Comparison of ENCODE assay signal across 8 cellular contexts in the genomic region with DNA sequence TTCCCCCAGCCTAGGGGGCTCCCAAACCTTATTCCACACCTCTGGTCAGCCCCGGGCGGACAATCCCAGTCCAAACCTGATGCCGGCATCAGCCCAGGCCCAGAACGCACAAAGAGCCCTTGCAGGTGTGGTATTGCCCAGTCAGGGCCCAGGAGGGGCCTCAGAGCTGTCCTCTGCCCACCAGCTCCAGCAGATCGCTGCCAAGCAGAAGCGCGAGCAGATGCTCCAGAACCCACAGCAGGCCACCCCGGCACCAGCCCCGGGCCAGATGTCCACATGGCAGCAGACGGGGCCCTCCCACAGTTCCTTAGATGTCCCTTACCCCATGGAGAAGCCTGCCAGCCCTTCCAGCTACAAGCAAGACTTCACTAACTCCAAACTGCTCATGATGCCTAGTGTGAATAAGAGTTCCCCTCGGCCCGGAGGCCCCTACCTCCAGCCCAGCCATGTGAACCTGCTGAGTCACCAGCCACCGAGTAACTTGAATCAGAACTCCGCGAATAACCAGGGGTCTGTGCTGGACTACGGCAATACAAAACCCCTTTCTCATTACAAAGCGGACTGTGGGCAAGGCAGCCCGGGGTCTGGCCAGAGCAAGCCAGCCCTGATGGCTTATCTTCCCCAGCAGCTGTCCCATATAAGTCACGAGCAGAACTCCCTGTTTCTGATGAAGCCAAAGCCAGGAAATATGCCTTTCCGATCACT. TPM values are rescaled to one million over a fixed set of nuclear protein-coding genes. Genes with fewer than 3 reads are reported as not detected.
DNase-seq lines count a peak whose midpoint lies in the region; ATAC-seq, FAIRE-seq and TF ChIP-seq lines count a peak whose summit lies in the region.

No MANE protein-coding gene starts in this region.

- H4K20me1 ChIP-seq in HepG2 (ENCODE audit: insufficient read depth, low read length) = peaks cover 23% of the 10 kb centered on the region

- H3K27ac ChIP-seq in heart left ventricle (peak overlapping the region in 11 of 12 donors; percentile 15 to 77 (median 53)), brain microvascular endothelial cell (peak overlapping the region; percentile 78), HepG2 (ENCODE audit: extremely low read length, insufficient read depth, low read length) (no peak overlapping the region), vagina (peak overlapping the region; percentile 51), prostate gland (no peak overlapping the region)

- H3K9me3 ChIP-seq in heart left ventricle (no peaks in the 10 kb centered on the region), HepG2 (ENCODE audit: low read length) (no peaks in the 10 kb centered on the region), vagina (no peaks in the 10 kb centered on the region), prostate gland (no peaks in the 10 kb centered on the region)

- H3K4me3 ChIP-seq in heart left ventricle = peak overlapping the region in 1 of 12 donors; percentile 6
- peak overlapping the region; percentile 30 for H3K4me3 ChIP-seq in brain microvascular endothelial cell (ENCODE audit: low read depth, low read length)
- H3K4me3 ChIP-seq in HepG2 (replicated peaks in 1 of 3; ENCODE audit: insufficient read depth in 1 of 3, low read depth in 2 of 3, low read length in 3 of 3) = no peak overlapping the region
- H3K4me3 ChIP-seq in vagina = no peak overlapping the region
- no peak overlapping the region for H3K4me3 ChIP-seq in prostate gland

- no peak overlapping the region for H2AFZ ChIP-seq in HepG2 (ENCODE audit: low read length)

- POLR2A ChIA-PET in HepG2 (lab: Yijun Ruan, JAX) = interaction anchor here (1.2 kb wide), 1 partner anchor 34 kb away, joined by 4 read pairs; the partner anchor contains the start of gene MAML1

- intact Hi-C loops in heart left ventricle (cut with DNase I) (loop anchor here in 1 of 10 donors (10.0 kb wide), 2 partner anchors 89 to 139 kb away; partner anchors contain the start of genes MRNIP and TBC1D9B), Right ventricle myocardium superior (cut with DNase I) (no loop called here), HepG2 (cut with micrococcal nuclease; ENCODE audit: unreplicated experiment) (loop anchor here (10.0 kb wide), 1 partner anchor 139 kb away; the partner anchor contains the start of gene TBC1D9B), vagina (cut with DNase I) (no loop called here), prostate gland (cut with DNase I) (no loop called here)

- H3K4me2 ChIP-seq in HepG2 (ENCODE audit: low read depth, low read length) = no peak overlapping the region

- no peak for TF ChIP-seq EP300 in HepG2 (IDR thresholded peaks at IDR 0.05; ENCODE audit: low read depth in 2 of 2, low read length in 2 of 2)
- TF ChIP-seq EP300 in HepG2 (CRISPR knock-in tag; IDR thresholded peaks at IDR 0.05; ENCODE audit: borderline replicate concordance) = no peak

- CTCF ChIA-PET in HepG2 (lab: Yijun Ruan, JAX; ENCODE audit: low intra/inter-chr PET ratio, low total read pairs) = no interaction called here

- TF ChIP-seq POLR2A in heart left ventricle (IDR thresholded peaks at IDR 0.05) (no peak), HepG2 (IDR thresholded peaks at IDR 0.05; ENCODE audit: insufficient read depth in 1 of 2, low read depth in 2 of 2, low read length in 2 of 2) (no peak), vagina (IDR thresholded peaks at IDR 0.05) (no peak), prostate gland (IDR thresholded peaks at IDR 0.05) (no peak)

- H3K27me3 ChIP-seq in heart left ventricle = no peaks in the 10 kb centered on the region
- H3K27me3 ChIP-seq in brain microvascular endothelial cell (replicated peaks) = no peaks in the 10 kb centered on the region
- H3K27me3 ChIP-seq in HepG2 (ENCODE audit: control insufficient read depth in 1 of 2, insufficient read depth in 2 of 2, low read length in 2 of 2) = no peaks in the 10 kb centered on the region
- no peaks in the 10 kb centered on the region for H3K27me3 ChIP-seq in vagina
- no peaks in the 10 kb centered on the region for H3K27me3 ChIP-seq in prostate gland (replicated peaks; ENCODE audit: insufficient read depth)

- TF ChIP-seq RAD21 in HepG2 (CRISPR knock-in tag; IDR thresholded peaks at IDR 0.05) = no peak

- TF ChIP-seq CTCF in heart left ventricle (IDR thresholded peaks at IDR 0.05) (no peak), brain microvascular endothelial cell (IDR thresholded peaks at IDR 0.05; ENCODE audit: low read depth, low read length, missing control alignments) (no peak), HepG2 (CRISPR knock-in tag; IDR thresholded peaks at IDR 0.05) (no peak), vagina (IDR thresholded peaks at IDR 0.05) (no peak), prostate gland (IDR thresholded peaks at IDR 0.05) (no peak)

- ATAC-seq in heart left ventricle (no peak), Right ventricle myocardium superior (ENCODE audit: poor library complexity) (no peak), HepG2 (no peak)

- peaks cover 0 to 86% (median 53%) of the 10 kb centered on the region in 12 donors for H3K4me1 ChIP-seq in heart left ventricle
- peaks cover 27% of the 10 kb centered on the region for H3K4me1 ChIP-seq in HepG2 (ENCODE audit: insufficient read depth, low read length)
- H3K4me1 ChIP-seq in vagina = peaks cover 54% of the 10 kb centered on the region
- peaks cover 6% of the 10 kb centered on the region for H3K4me1 ChIP-seq in prostate gland (replicated peaks)

- peaks cover 35% of the 10 kb centered on the region for H3K79me2 ChIP-seq in HepG2 (ENCODE audit: insufficient read depth, low read length)

- 85 to 87% (median 86%) methylated on average over 15 to 20 of the region's 20 CpGs for WGBS in heart left ventricle, 4 donors
- 98% methylated on average over 10 of the region's 20 CpGs for WGBS in HepG2 (ENCODE audit: low lambda C conversion rate)
- WGBS in prostate gland = 78% methylated on average over 18 of the region's 20 CpGs

- H3K36me3 ChIP-seq in heart left ventricle (peaks cover 0 to 61% (median 51%) of the 10 kb centered on the region in 9 donors), brain microvascular endothelial cell (replicated peaks) (peaks cover 31% of the 10 kb centered on the region), HepG2 (replicated peaks in 1 of 2; ENCODE audit: control insufficient read depth in 1 of 2, insufficient read depth in 2 of 2, low read length in 2 of 2) (peaks cover 23 to 62% of the 10 kb centered on the region in 2 experiments), vagina (peaks cover 0 to 46% of the 10 kb centered on the region in 2 donors), prostate gland (peaks cover 7 to 16% of the 10 kb centered on the region in 2 donors)

- in situ Hi-C loops in brain microvascular endothelial cell (cut with HindIII; ENCODE audit: low pct_ligation_motif_present, low sequenced_read_pairs) = no loop called here
- in situ Hi-C loops in HepG2 (cut with HindIII; ENCODE audit: extremely low pct_ligation_motif_present, low pct_unique_long_range_greater_than_20kb) = loop anchor here (25.0 kb wide), 1 partner anchor 321 kb away; no protein-coding TSS in a partner anchor

- BruUV-seq in HepG2 (replicated peaks; lab: Mats Ljungman, UMichigan) = no TSS peak

- no peak overlapping the region for H3K9ac ChIP-seq in HepG2 (ENCODE audit: insufficient read depth, low read depth, low read length)

- no peak for FAIRE-seq in HepG2 (lab: Jason Lieb, UNC)

- DNase-seq in heart left ventricle = no peak
- no peak for DNase-seq in Right ventricle myocardium superior
- peak; percentile 69 for DNase-seq in brain microvascular endothelial cell
- DNase-seq in HepG2 (ENCODE audit: low spot score) = no peak
- no peak for DNase-seq in vagina (ENCODE audit: extremely low spot score in 2 of 2)
- DNase-seq in activated CD4-positive, alpha-beta T cell treated with anti-CD3 and anti-CD28 coated beads, Interleukin-2, amount 50 U/mL, for 1 hour = no peak
- no peak for DNase-seq in activated CD4-positive, CD25-positive, alpha-beta regulatory T cell (lab: John Stamatoyannopoulos, UW)
- no peak for DNase-seq in prostate gland (ENCODE audit: low spot score)

RNA-seq across cellular contexts. Expression of gene LTC4S, which starts 27.6 kb away (rescaled TPM):
- total RNA-seq in heart left ventricle = 10 to 100 TPM in 4 of 9 donors, 1 to 10 TPM in 5; 4.5 to 16.7 (median 9.5) TPM
- polyA plus RNA-seq in heart left ventricle = 10 to 100 TPM in 1 of 2 donors, 1 to 10 TPM in 1; 3.3 to 13.8 TPM
- total RNA-seq in Right ventricle myocardium superior = 7.6 TPM
- 0.35 TPM in 1 of 2 replicates, not detected in the other for total RNA-seq in HepG2 (2016; rRNA removed; fragmentation: Illumina TruSeq; extraction: Trizol)
- not detected in 2 replicates for total RNA-seq in HepG2 (2016; cell fraction: cytosol; rRNA removed; fragmentation: Illumina TruSeq; extraction: Trizol; ENCODE audit: low read depth)
- 0.30 TPM in 1 of 2 replicates, not detected in the other for total RNA-seq in HepG2 (2016; cell fraction: insoluble cytoplasmic fraction; rRNA removed; fragmentation: Illumina TruSeq; extraction: Trizol)
- total RNA-seq in HepG2 (2016; cell fraction: membrane; rRNA removed; fragmentation: Illumina TruSeq; extraction: Trizol) = not detected in 2 replicates
- 0.56 TPM in 1 of 2 replicates, not detected in the other for total RNA-seq in HepG2 (2016; cell fraction: nucleus; rRNA removed; fragmentation: Illumina TruSeq; extraction: Trizol)
- polyA plus RNA-seq in HepG2 (2011; rRNA removed) = not detected in 2 replicates
- polyA plus RNA-seq in HepG2 (2011; cell fraction: cytosol; rRNA removed) = not detected in 2 replicates
- 0.78 and 0.82 TPM in 2 replicates for polyA plus RNA-seq in HepG2 (2011; cell fraction: nucleus; rRNA removed)
- not detected in 2 replicates for polyA plus RNA-seq in HepG2 (2012)
- not detected in 2 replicates for polyA plus RNA-seq in HepG2 (2016; cell fraction: cytosol; fragmentation: Illumina TruSeq; extraction: Trizol; ENCODE audit: low read depth)
- not detected in 2 replicates for polyA plus RNA-seq in HepG2 (2016; cell fraction: insoluble cytoplasmic fraction; fragmentation: Illumina TruSeq; extraction: Trizol; ENCODE audit: low read depth)
- not detected in 2 replicates for polyA plus RNA-seq in HepG2 (2016; cell fraction: membrane; fragmentation: Illumina TruSeq; extraction: Trizol; ENCODE audit: low read depth)
- polyA plus RNA-seq in HepG2 (2016; cell fraction: nucleus; fragmentation: Illumina TruSeq; extraction: Trizol; ENCODE audit: insufficient read depth, low read depth) = 0.91 and 1.1 TPM in 2 replicates
- 0.44 and 0.47 TPM in 2 replicates for polyA minus RNA-seq in HepG2 (2011; rRNA and poly(A)+ RNA removed; ENCODE audit: low replicate concordance)
- not detected in 2 replicates for polyA minus RNA-seq in HepG2 (2011; cell fraction: cytosol; rRNA and poly(A)+ RNA removed)
- not detected in 2 replicates for polyA minus RNA-seq in HepG2 (2011; cell fraction: nucleus; rRNA and poly(A)+ RNA removed)
- 10.6 TPM for total RNA-seq in vagina
- total RNA-seq in prostate gland = 1 to 10 TPM; 7.8 to 8.2 TPM

RNA-seq across cellular contexts. Expression of gene MAML1, which starts 33.6 kb away (rescaled TPM):
- total RNA-seq in heart left ventricle = 10 to 100 TPM in 8 of 9 donors, 1 to 10 TPM in 1; 9.5 to 18.0 (median 11.9) TPM
- polyA plus RNA-seq in heart left ventricle = 1 to 10 TPM; 6.9 to 9.0 TPM
- total RNA-seq in Right ventricle myocardium superior = 10.4 TPM
- 10.0 and 12.1 TPM in 2 replicates for total RNA-seq in HepG2 (2016; rRNA removed; fragmentation: Illumina TruSeq; extraction: Trizol)
- total RNA-seq in HepG2 (2016; cell fraction: cytosol; rRNA removed; fragmentation: Illumina TruSeq; extraction: Trizol; ENCODE audit: low read depth) = 2.6 and 4.2 TPM in 2 replicates
- 9.9 and 10.9 TPM in 2 replicates for total RNA-seq in HepG2 (2016; cell fraction: insoluble cytoplasmic fraction; rRNA removed; fragmentation: Illumina TruSeq; extraction: Trizol)
- 7.3 and 7.7 TPM in 2 replicates for total RNA-seq in HepG2 (2016; cell fraction: membrane; rRNA removed; fragmentation: Illumina TruSeq; extraction: Trizol)
- total RNA-seq in HepG2 (2016; cell fraction: nucleus; rRNA removed; fragmentation: Illumina TruSeq; extraction: Trizol) = 11.4 and 13.3 TPM in 2 replicates
- 9.5 and 10.8 TPM in 2 replicates for polyA plus RNA-seq in HepG2 (2011; rRNA removed)
- polyA plus RNA-seq in HepG2 (2011; cell fraction: cytosol; rRNA removed) = 4.7 and 5.1 TPM in 2 replicates
- polyA plus RNA-seq in HepG2 (2011; cell fraction: nucleus; rRNA removed) = 13.9 and 19.7 TPM in 2 replicates
- polyA plus RNA-seq in HepG2 (2012) = 14.7 and 16.0 TPM in 2 replicates
- 0.51 and 0.53 TPM in 2 replicates for polyA plus RNA-seq in HepG2 (2016; cell fraction: cytosol; fragmentation: Illumina TruSeq; extraction: Trizol; ENCODE audit: low read depth)
- polyA plus RNA-seq in HepG2 (2016; cell fraction: insoluble cytoplasmic fraction; fragmentation: Illumina TruSeq; extraction: Trizol; ENCODE audit: low read depth) = 13.3 and 16.9 TPM in 2 replicates
- 3.4 and 3.7 TPM in 2 replicates for polyA plus RNA-seq in HepG2 (2016; cell fraction: membrane; fragmentation: Illumina TruSeq; extraction: Trizol; ENCODE audit: low read depth)
- 17.9 and 20.0 TPM in 2 replicates for polyA plus RNA-seq in HepG2 (2016; cell fraction: nucleus; fragmentation: Illumina TruSeq; extraction: Trizol; ENCODE audit: insufficient read depth, low read depth)
- 10.5 TPM in 2 replicates for polyA minus RNA-seq in HepG2 (2011; rRNA and poly(A)+ RNA removed; ENCODE audit: low replicate concordance)
- 7.9 and 8.1 TPM in 2 replicates for polyA minus RNA-seq in HepG2 (2011; cell fraction: cytosol; rRNA and poly(A)+ RNA removed)
- 12.1 and 12.2 TPM in 2 replicates for polyA minus RNA-seq in HepG2 (2011; cell fraction: nucleus; rRNA and poly(A)+ RNA removed)
- 25.3 TPM for total RNA-seq in vagina
- total RNA-seq in prostate gland = 10 to 100 TPM; 33.9 to 54.7 TPM

RNA-seq across cellular contexts. Expression of gene MGAT4B, which starts 40.5 kb away (rescaled TPM):
- total RNA-seq in heart left ventricle (100 to 1,000 TPM in 6 of 9 donors, 10 to 100 TPM in 3; 84.2 to 209 (median 112) TPM), Right ventricle myocardium superior (93.3 TPM), HepG2 (2016; rRNA removed; fragmentation: Illumina TruSeq; extraction: Trizol) (69.2 and 93.5 TPM in 2 replicates), vagina (95.5 TPM), prostate gland (100 to 1,000 TPM in 1 of 2 donors, 10 to 100 TPM in 1; 82.7 to 142 TPM)
- polyA plus RNA-seq in heart left ventricle (10 to 100 TPM; 49.6 to 89.7 TPM), HepG2 (2011; rRNA removed) (130 and 170 TPM in 2 replicates)
- total RNA-seq in HepG2 (2016; cell fraction: cytosol; rRNA removed; fragmentation: Illumina TruSeq; extraction: Trizol; ENCODE audit: low read depth) = 62.1 and 64.9 TPM in 2 replicates
- 62.4 and 88.8 TPM in 2 replicates for total RNA-seq in HepG2 (2016; cell fraction: insoluble cytoplasmic fraction; rRNA removed; fragmentation: Illumina TruSeq; extraction: Trizol)
- 158 and 164 TPM in 2 replicates for total RNA-seq in HepG2 (2016; cell fraction: membrane; rRNA removed; fragmentation: Illumina TruSeq; extraction: Trizol)
- total RNA-seq in HepG2 (2016; cell fraction: nucleus; rRNA removed; fragmentation: Illumina TruSeq; extraction: Trizol) = 79.6 and 99.8 TPM in 2 replicates
- 134 and 140 TPM in 2 replicates for polyA plus RNA-seq in HepG2 (2011; cell fraction: cytosol; rRNA removed)
- polyA plus RNA-seq in HepG2 (2011; cell fraction: nucleus; rRNA removed) = 514 and 596 TPM in 2 replicates
- 117 and 181 TPM in 2 replicates for polyA plus RNA-seq in HepG2 (2012)
- polyA plus RNA-seq in HepG2 (2016; cell fraction: cytosol; fragmentation: Illumina TruSeq; extraction: Trizol; ENCODE audit: low read depth) = 82.9 and 88.8 TPM in 2 replicates
- polyA plus RNA-seq in HepG2 (2016; cell fraction: insoluble cytoplasmic fraction; fragmentation: Illumina TruSeq; extraction: Trizol; ENCODE audit: low read depth) = 78.6 and 97.2 TPM in 2 replicates
- polyA plus RNA-seq in HepG2 (2016; cell fraction: membrane; fragmentation: Illumina TruSeq; extraction: Trizol; ENCODE audit: low read depth) = 156 and 172 TPM in 2 replicates
- 171 and 174 TPM in 2 replicates for polyA plus RNA-seq in HepG2 (2016; cell fraction: nucleus; fragmentation: Illumina TruSeq; extraction: Trizol; ENCODE audit: insufficient read depth, low read depth)
- polyA minus RNA-seq in HepG2 (2011; rRNA and poly(A)+ RNA removed; ENCODE audit: low replicate concordance) = 166 and 188 TPM in 2 replicates
- polyA minus RNA-seq in HepG2 (2011; cell fraction: cytosol; rRNA and poly(A)+ RNA removed) = 100 and 102 TPM in 2 replicates
- polyA minus RNA-seq in HepG2 (2011; cell fraction: nucleus; rRNA and poly(A)+ RNA removed) = 118 and 140 TPM in 2 replicates

RNA-seq across cellular contexts. Expression of gene SQSTM1, which starts 54.5 kb away (rescaled TPM):
- total RNA-seq in heart left ventricle = 100 to 1,000 TPM; 266 to 747 (median 402) TPM
- polyA plus RNA-seq in heart left ventricle = 100 to 1,000 TPM; 177 to 266 TPM
- total RNA-seq in Right ventricle myocardium superior = 437 TPM
- total RNA-seq in HepG2 (2016; rRNA removed; fragmentation: Illumina TruSeq; extraction: Trizol) = 160 and 161 TPM in 2 replicates
- 45.2 and 49.8 TPM in 2 replicates for total RNA-seq in HepG2 (2016; cell fraction: cytosol; rRNA removed; fragmentation: Illumina TruSeq; extraction: Trizol; ENCODE audit: low read depth)
- 158 and 162 TPM in 2 replicates for total RNA-seq in HepG2 (2016; cell fraction: insoluble cytoplasmic fraction; rRNA removed; fragmentation: Illumina TruSeq; extraction: Trizol)
- 63.1 and 66.1 TPM in 2 replicates for total RNA-seq in HepG2 (2016; cell fraction: membrane; rRNA removed; fragmentation: Illumina TruSeq; extraction: Trizol)
- 98.3 and 116 TPM in 2 replicates for total RNA-seq in HepG2 (2016; cell fraction: nucleus; rRNA removed; fragmentation: Illumina TruSeq; extraction: Trizol)
- polyA plus RNA-seq in HepG2 (2011; rRNA removed) = 90.9 and 126 TPM in 2 replicates
- polyA plus RNA-seq in HepG2 (2011; cell fraction: cytosol; rRNA removed) = 81.2 and 85.2 TPM in 2 replicates
- 240 and 268 TPM in 2 replicates for polyA plus RNA-seq in HepG2 (2011; cell fraction: nucleus; rRNA removed)
- polyA plus RNA-seq in HepG2 (2012) = 80.8 and 157 TPM in 2 replicates
- 43.0 and 45.0 TPM in 2 replicates for polyA plus RNA-seq in HepG2 (2016; cell fraction: cytosol; fragmentation: Illumina TruSeq; extraction: Trizol; ENCODE audit: low read depth)
- 179 and 191 TPM in 2 replicates for polyA plus RNA-seq in HepG2 (2016; cell fraction: insoluble cytoplasmic fraction; fragmentation: Illumina TruSeq; extraction: Trizol; ENCODE audit: low read depth)
- 48.5 and 49.4 TPM in 2 replicates for polyA plus RNA-seq in HepG2 (2016; cell fraction: membrane; fragmentation: Illumina TruSeq; extraction: Trizol; ENCODE audit: low read depth)
- 190 and 194 TPM in 2 replicates for polyA plus RNA-seq in HepG2 (2016; cell fraction: nucleus; fragmentation: Illumina TruSeq; extraction: Trizol; ENCODE audit: insufficient read depth, low read depth)
- polyA minus RNA-seq in HepG2 (2011; rRNA and poly(A)+ RNA removed; ENCODE audit: low replicate concordance) = 245 and 268 TPM in 2 replicates
- 106 and 114 TPM in 2 replicates for polyA minus RNA-seq in HepG2 (2011; cell fraction: cytosol; rRNA and poly(A)+ RNA removed)
- 238 and 284 TPM in 2 replicates for polyA minus RNA-seq in HepG2 (2011; cell fraction: nucleus; rRNA and poly(A)+ RNA removed)
- 373 TPM for total RNA-seq in vagina
- total RNA-seq in prostate gland = 100 to 1,000 TPM; 377 to 527 TPM

Comparison
In these comparisons a context has a peak if more than half of its experiments do, and no peak if none do; other contexts are left out.
1. H3K27ac ChIP-seq: peak in heart left ventricle (11 of 12), brain microvascular endothelial cell (single experiment) and vagina (single experiment); none in HepG2 (single experiment) and prostate gland (0 of 2).